In genomic region chr3:30496496-30496966, GRCh38 we compare ENCODE assay signal across 12 cellular contexts.
A peak's percentile ranks its signal among the peaks of the same experiment; 100 is the strongest.
DNase-seq lines count a peak whose midpoint lies in the region; ATAC-seq, FAIRE-seq and TF ChIP-seq lines count a peak whose summit lies in the region.
"Had no signal": no experiment of that assay in that cellular context is flagged by ENCODE, and none has a peak within 500 bp of the region (broad histone marks: within the 10 kb centered on the region; RNA-seq: fewer than 3 reads in every experiment).

No MANE protein-coding gene starts in this region.

- no peak overlapping the region for H3K4me3 Mint-ChIP-seq in activated CD8-positive, alpha-beta T cell treated with anti-CD3 and anti-CD28 coated beads for 36 hours
- no peak overlapping the region for H3K4me3 Mint-ChIP-seq in activated CD8-positive, alpha-beta T cell treated with anti-CD3 and anti-CD28 coated beads, Interleukin-2, amount 10 ng/mL, durations not matched to agents 7 days and 5 days
- no peak overlapping the region for H3K4me3 Mint-ChIP-seq in endodermal cell
- H3K4me3 Mint-ChIP-seq: activated CD4-positive, alpha-beta memory T cell treated with anti-CD3 and anti-CD28 coated beads, Interleukin-2, amount 10 ng/mL, durations not matched to agents 7 days and 5 days had no signal

- no TSS peak for BruUV-seq in endothelial cell of umbilical vein (replicated peaks; lab: Mats Ljungman, UMichigan)

- H3K36me3 ChIP-seq in endothelial cell of umbilical vein (ENCODE audit: control insufficient read depth in 2 of 2, extremely low read depth in 1 of 2, insufficient read depth in 2 of 2, low read length in 2 of 2) (no peaks in the 10 kb centered on the region), muscle layer of duodenum (ENCODE audit: control insufficient read depth in 1 of 2, insufficient read depth in 2 of 2, low read length in 2 of 2) (no peaks in the 10 kb centered on the region), endodermal cell (ENCODE audit: control insufficient read depth, insufficient read depth, low read length) (no peaks in the 10 kb centered on the region), mesendoderm (ENCODE audit: control insufficient read depth, insufficient read depth, low read length) (no peaks in the 10 kb centered on the region)

- intact Hi-C loops in activated CD8-positive, alpha-beta T cell treated with anti-CD3 and anti-CD28 coated beads for 36 hours (cut with micrococcal nuclease) = no loop called here
- intact Hi-C loops in endothelial cell of umbilical vein (cut with micrococcal nuclease) = no loop called here

- H3K9ac ChIP-seq in endothelial cell of umbilical vein (replicated peaks; ENCODE audit: extremely low read depth, insufficient read depth, low read length) = no peak overlapping the region
- no peak overlapping the region for H3K9ac ChIP-seq in endodermal cell (ENCODE audit: extremely low read depth, low read length, poor library complexity, severe bottlenecking)
- no peak overlapping the region for H3K9ac ChIP-seq in mesendoderm (ENCODE audit: low read length)

- H3K4me1 ChIP-seq in endothelial cell of umbilical vein (ENCODE audit: control insufficient read depth, extremely low read depth, insufficient read depth, low read length) (no peaks in the 10 kb centered on the region), muscle layer of duodenum (ENCODE audit: control insufficient read depth in 1 of 2, insufficient read depth in 2 of 2, low read length in 2 of 2) (peaks cover 11 to 15% of the 10 kb centered on the region in 2 donors), endodermal cell (ENCODE audit: control insufficient read depth, insufficient read depth, low read length) (no peaks in the 10 kb centered on the region), mesendoderm (ENCODE audit: control insufficient read depth, low read depth, low read length) (no peaks in the 10 kb centered on the region)

- no peak for TF ChIP-seq CTCF in activated CD8-positive, alpha-beta T cell treated with anti-CD3 and anti-CD28 coated beads for 36 hours (IDR thresholded peaks at IDR 0.05)
- TF ChIP-seq CTCF in endothelial cell of umbilical vein (IDR thresholded peaks at IDR 0.05; ENCODE audit: extremely low read depth in 1 of 2, insufficient read depth in 1 of 2, low read depth in 1 of 2, low read length in 2 of 2) = no peak
- TF ChIP-seq CTCF in endodermal cell (conservative IDR thresholded peaks at IDR 0.05) = no peak

- CTCF ChIA-PET in activated CD8-positive, alpha-beta T cell treated with anti-CD3 and anti-CD28 coated beads for 36 hours (lab: Charles Lee) = no interaction called here
- CTCF ChIA-PET in activated CD8-positive, alpha-beta T cell treated with anti-CD3 and anti-CD28 coated beads, Interleukin-2, amount 10 ng/mL, durations not matched to agents 7 days and 5 days (lab: Charles Lee) = interaction anchor here (1.0 kb wide), 1 partner anchor 148 kb away, joined by 3 read pairs; no protein-coding TSS in a partner anchor
- CTCF ChIA-PET in endothelial cell of umbilical vein (lab: Charles Lee) = interaction anchor here (1.3 kb wide), 1 partner anchor 10 kb away, joined by 4 read pairs; no protein-coding TSS in a partner anchor

- H3K79me2 ChIP-seq in endothelial cell of umbilical vein (ENCODE audit: control insufficient read depth, insufficient read depth, low read length) (no peaks in the 10 kb centered on the region), mesendoderm (ENCODE audit: control insufficient read depth, insufficient read depth, low read length) (no peaks in the 10 kb centered on the region)

- H3K9me3 ChIP-seq in endothelial cell of umbilical vein (replicated peaks; ENCODE audit: control insufficient read depth, insufficient read depth, low read length) (no peaks in the 10 kb centered on the region), muscle layer of duodenum (ENCODE audit: control insufficient read depth in 1 of 2, low read length in 2 of 2) (no peaks in the 10 kb centered on the region), endodermal cell (ENCODE audit: control insufficient read depth, low read length) (no peaks in the 10 kb centered on the region)

- H3K27ac Mint-ChIP-seq in activated CD8-positive, alpha-beta T cell treated with anti-CD3 and anti-CD28 coated beads for 36 hours = no peak overlapping the region
- H3K27ac Mint-ChIP-seq in activated CD8-positive, alpha-beta T cell treated with anti-CD3 and anti-CD28 coated beads, Interleukin-2, amount 10 ng/mL, durations not matched to agents 7 days and 5 days = no peak overlapping the region
- no peak overlapping the region for H3K27ac Mint-ChIP-seq in endodermal cell
- H3K27ac Mint-ChIP-seq: activated CD4-positive, alpha-beta memory T cell treated with anti-CD3 and anti-CD28 coated beads, Interleukin-2, amount 10 ng/mL, durations not matched to agents 7 days and 5 days had no signal

- H3K9me3 Mint-ChIP-seq in activated CD8-positive, alpha-beta T cell treated with anti-CD3 and anti-CD28 coated beads for 36 hours = no peaks in the 10 kb centered on the region
- no peaks in the 10 kb centered on the region for H3K9me3 Mint-ChIP-seq in activated CD8-positive, alpha-beta T cell treated with anti-CD3 and anti-CD28 coated beads, Interleukin-2, amount 10 ng/mL, durations not matched to agents 7 days and 5 days (ENCODE audit: insufficient read depth)
- no peaks in the 10 kb centered on the region for H3K9me3 Mint-ChIP-seq in endodermal cell
- H3K9me3 Mint-ChIP-seq: activated CD4-positive, alpha-beta memory T cell treated with anti-CD3 and anti-CD28 coated beads, Interleukin-2, amount 10 ng/mL, durations not matched to agents 7 days and 5 days had no signal

- H4K8ac ChIP-seq in mesendoderm (ENCODE audit: low read depth, low read length) = no peak overlapping the region

- H3K56ac ChIP-seq in mesendoderm (ENCODE audit: low read length) = no peak overlapping the region

- H3K27me3 ChIP-seq in endothelial cell of umbilical vein (ENCODE audit: control insufficient read depth in 2 of 2, insufficient read depth in 2 of 2, low read length in 2 of 2) (no peaks in the 10 kb centered on the region), muscle layer of duodenum (ENCODE audit: low read depth, low read length) (no peaks in the 10 kb centered on the region), endodermal cell (ENCODE audit: control insufficient read depth, insufficient read depth, low read length, poor library complexity, severe bottlenecking) (no peaks in the 10 kb centered on the region), mesendoderm (ENCODE audit: insufficient read depth, low read length, poor library complexity) (no peaks in the 10 kb centered on the region)

- 89 to 91% methylated on average over 9 of the region's 9 CpGs for WGBS in endodermal cell (ENCODE audit: insufficient coverage in 1 of 2, insufficient read length in 1 of 2), 2 experiments
- no CpG with 5 or more reads among the region's 9 CpGs for WGBS in mesendoderm (ENCODE audit: extremely low coverage, insufficient coverage, low lambda C conversion rate)

- POLR2A ChIA-PET in activated CD8-positive, alpha-beta T cell treated with anti-CD3 and anti-CD28 coated beads for 36 hours (lab: Charles Lee) = interaction anchor here (0.6 to 0.7 kb wide), 3 partner anchors 48 to 202 kb away, joined by 3 read pairs; no protein-coding TSS in a partner anchor
- POLR2A ChIA-PET in activated CD8-positive, alpha-beta T cell treated with anti-CD3 and anti-CD28 coated beads, Interleukin-2, amount 10 ng/mL, durations not matched to agents 7 days and 5 days (lab: Charles Lee) = interaction anchor here (0.7 kb wide), 1 partner anchor 49 kb away, joined by 3 read pairs; no protein-coding TSS in a partner anchor
- POLR2A ChIA-PET in endothelial cell of umbilical vein (lab: Charles Lee) = no interaction called here

- no peak overlapping the region for H3K23ac ChIP-seq in mesendoderm (ENCODE audit: low read length)

- no peak overlapping the region for H2BK5ac ChIP-seq in mesendoderm (ENCODE audit: low read length)

- peaks cover 38% of the 10 kb centered on the region for H3K4me1 Mint-ChIP-seq in activated CD8-positive, alpha-beta T cell treated with anti-CD3 and anti-CD28 coated beads for 36 hours (ENCODE audit: low read depth)
- peaks cover 21% of the 10 kb centered on the region for H3K4me1 Mint-ChIP-seq in activated CD8-positive, alpha-beta T cell treated with anti-CD3 and anti-CD28 coated beads, Interleukin-2, amount 10 ng/mL, durations not matched to agents 7 days and 5 days (ENCODE audit: low read depth)
- H3K4me1 Mint-ChIP-seq in endodermal cell = peaks cover 2% of the 10 kb centered on the region

- no peak overlapping the region for H2BK15ac ChIP-seq in mesendoderm (replicated peaks; ENCODE audit: low read depth)

- no peaks in the 10 kb centered on the region for H3K36me3 Mint-ChIP-seq in activated CD8-positive, alpha-beta T cell treated with anti-CD3 and anti-CD28 coated beads for 36 hours (ENCODE audit: low read depth)
- no peaks in the 10 kb centered on the region for H3K36me3 Mint-ChIP-seq in activated CD8-positive, alpha-beta T cell treated with anti-CD3 and anti-CD28 coated beads, Interleukin-2, amount 10 ng/mL, durations not matched to agents 7 days and 5 days (ENCODE audit: low read depth)
- no peaks in the 10 kb centered on the region for H3K36me3 Mint-ChIP-seq in endodermal cell (ENCODE audit: low read depth)

- no peaks in the 10 kb centered on the region for H4K20me1 ChIP-seq in endothelial cell of umbilical vein (replicated peaks; ENCODE audit: control insufficient read depth, extremely low read depth, insufficient read depth, low read length)

- dilution Hi-C loops in endothelial cell of umbilical vein (cut with MboI; ENCODE audit: extremely low pct_ligation_motif_present, low sequenced_read_pairs) = no loop called here

- H3K27me3 Mint-ChIP-seq in activated CD8-positive, alpha-beta T cell treated with anti-CD3 and anti-CD28 coated beads for 36 hours = no peaks in the 10 kb centered on the region
- H3K27me3 Mint-ChIP-seq in activated CD8-positive, alpha-beta T cell treated with anti-CD3 and anti-CD28 coated beads, Interleukin-2, amount 10 ng/mL, durations not matched to agents 7 days and 5 days (ENCODE audit: low read depth) = no peaks in the 10 kb centered on the region
- no peaks in the 10 kb centered on the region for H3K27me3 Mint-ChIP-seq in endodermal cell (ENCODE audit: insufficient read depth)

- H2AFZ ChIP-seq in endothelial cell of umbilical vein (ENCODE audit: low read depth, low read length) = peak overlapping the region; percentile 39

- DNase-seq in activated CD8-positive, alpha-beta T cell treated with anti-CD3 and anti-CD28 coated beads for 36 hours = peak; percentile 29
- no peak for DNase-seq in activated CD8-positive, alpha-beta T cell treated with anti-CD3 and anti-CD28 coated beads, Interleukin-2, amount 10 ng/mL, durations not matched to agents 7 days and 5 days
- DNase-seq in endothelial cell of umbilical vein (ENCODE audit: low read depth, low spot score) = no peak
- DNase-seq in urothelium cell line (ENCODE audit: low spot score) = peak; percentile 56
- no peak for DNase-seq in endodermal cell
- no peak for DNase-seq in mesendoderm
- no peak for DNase-seq in NCI-H1417 (lab: John Stamatoyannopoulos, UW)
- DNase-seq: activated CD4-positive, alpha-beta memory T cell treated with anti-CD3 and anti-CD28 coated beads, Interleukin-2, amount 10 ng/mL, durations not matched to agents 7 days and 5 days; NCI-H345 had no signal

- H3K4me2 ChIP-seq in endothelial cell of umbilical vein (ENCODE audit: insufficient read depth, low read length) (no peak overlapping the region), mesendoderm (ENCODE audit: low read length) (no peak overlapping the region)

- H3K9me1 ChIP-seq in endothelial cell of umbilical vein (replicated peaks; ENCODE audit: control insufficient read depth, extremely low read depth, insufficient read depth, low read length) = no peaks in the 10 kb centered on the region

- H3K4ac ChIP-seq in mesendoderm (ENCODE audit: low read depth, low read length) = no peak overlapping the region

- H3K79me1 ChIP-seq in mesendoderm (ENCODE audit: low read length) = no peaks in the 10 kb centered on the region

- H2AK5ac ChIP-seq in mesendoderm (ENCODE audit: low read length) = no peak overlapping the region

- no peak overlapping the region for H4K5ac ChIP-seq in mesendoderm (ENCODE audit: low read length)

- TF ChIP-seq POLR2A in endothelial cell of umbilical vein (IDR thresholded peaks at IDR 0.05; ENCODE audit: low read depth, low read length) = no peak

- ATAC-seq in activated CD8-positive, alpha-beta T cell treated with anti-CD3 and anti-CD28 coated beads for 36 hours = no peak
- ATAC-seq in activated CD8-positive, alpha-beta T cell treated with anti-CD3 and anti-CD28 coated beads, Interleukin-2, amount 10 ng/mL, durations not matched to agents 7 days and 5 days = no peak
- ATAC-seq: esophagus mucosa had no signal

- H2BK120ac ChIP-seq in mesendoderm (ENCODE audit: low read depth, low read length) = no peak overlapping the region

- no peak for FAIRE-seq in endothelial cell of umbilical vein (lab: Jason Lieb, UNC)
- no peak for FAIRE-seq in urothelium cell line (lab: Jason Lieb, UNC)
- FAIRE-seq: A204.1 had no signal

- H3K4me3 ChIP-seq in endothelial cell of umbilical vein (replicated peaks in 1 of 3; ENCODE audit: insufficient read depth in 1 of 3, low read depth in 1 of 3, low read length in 3 of 3) (no peak overlapping the region), muscle layer of duodenum (ENCODE audit: low read depth in 1 of 2, low read length in 2 of 2) (peak overlapping the region in 1 of 2 donors; percentile 14), endodermal cell (ENCODE audit: low read length) (no peak overlapping the region), mesendoderm (ENCODE audit: low read length) (no peak overlapping the region)

- H3K27ac ChIP-seq in endothelial cell of umbilical vein (ENCODE audit: insufficient read depth, low read depth, low read length) (no peak overlapping the region), muscle layer of duodenum (ENCODE audit: low read length) (peak overlapping the region; percentile 83), endodermal cell (ENCODE audit: low read depth, low read length) (no peak overlapping the region), mesendoderm (ENCODE audit: low read depth, low read length) (no peak overlapping the region)

- no peak overlapping the region for H3K18ac ChIP-seq in mesendoderm (ENCODE audit: low read length)

Comparison
In these comparisons a context has a peak if more than half of its experiments do, and no peak if none do; other contexts are left out.
1. DNase-seq: peak in activated CD8-positive, alpha-beta T cell treated with anti-CD3 and anti-CD28 coated beads for 36 hours (single experiment) and urothelium cell line (single experiment); none in activated CD8-positive, alpha-beta T cell treated with anti-CD3 and anti-CD28 coated beads, Interleukin-2, amount 10 ng/mL, durations not matched to agents 7 days and 5 days (single experiment), endothelial cell of umbilical vein (single experiment), endodermal cell (single experiment), mesendoderm (single experiment) and NCI-H1417 (0 of 3).